8 cellular contexts compared by ENCODE assay signal in genomic region chr3:42539871-42540714, GRCh38. TPM values are rescaled to one million over a fixed set of nuclear protein-coding genes. Genes with fewer than 3 reads are reported as not detected.
DNase-seq lines count a peak whose midpoint lies in the region; ATAC-seq and TF ChIP-seq lines count a peak whose summit lies in the region.

No MANE protein-coding gene starts in this region.

- H3K27me3 Mint-ChIP-seq in brain: no peaks in the 10 kb centered on the region

- ATAC-seq in HG02885 (IDR thresholded peaks at IDR 0.05; ENCODE audit: poor library complexity, unreplicated experiment): peak; percentile 51
- ATAC-seq in left colon: peak; percentile 69
- no peak for ATAC-seq in HG03196 (IDR thresholded peaks at IDR 0.05; ENCODE audit: unreplicated experiment)

- H3K36me3 Mint-ChIP-seq in brain: no peaks in the 10 kb centered on the region

- H3K4me1 Mint-ChIP-seq in brain: no peaks in the 10 kb centered on the region

- no peak overlapping the region for H3K27ac Mint-ChIP-seq in brain

- DNase-seq in EL (peak; percentile 17), T-helper 22 cell (ENCODE audit: low read depth) (peak; percentile 33), left colon (peak; percentile 81), NCI-H1694 (lab: John Stamatoyannopoulos, UW) (no peak)
- DNase-seq in stimulated activated CD4-positive, alpha-beta T cell treated with anti-CD3 and anti-CD28 coated beads, TNF-alpha, amount 100 ng/mL, for 4 hours (ENCODE audit: low read depth in 3 of 3): peak in 2 of 3 experiments; percentile 28 to 45

- intact Hi-C loops in left colon (cut with DNase I, micrococcal nuclease): loop anchor here in 1 of 2 donors (10.0 kb wide), 1 partner anchor 305 kb away; no protein-coding TSS in a partner anchor

- peak; percentile 53 to 80 for TF ChIP-seq CTCF in brain (conservative IDR thresholded peaks at IDR 0.05)

- H3K9me3 Mint-ChIP-seq in brain: no peaks in the 10 kb centered on the region

- no peak overlapping the region for H3K4me3 Mint-ChIP-seq in brain

RNA-seq across cellular contexts. Expression of gene VIPR1, which starts 37.6 kb away (rescaled TPM):
- polyA plus RNA-seq in brain (ENCODE audit: insufficient read depth, low read depth, low replicate concordance): 6.2 TPM
- total RNA-seq in left colon: 100 to 1,000 TPM; 128 to 137 TPM

RNA-seq across cellular contexts. Expression of gene SEC22C, which starts 41.7 kb away (rescaled TPM):
- 57.3 TPM for polyA plus RNA-seq in brain (ENCODE audit: insufficient read depth, low read depth, low replicate concordance)
- total RNA-seq in left colon: 10 to 100 TPM; 11.4 to 15.2 TPM

RNA-seq across cellular contexts. Expression of gene SS18L2, which starts 50.6 kb away (rescaled TPM):
- polyA plus RNA-seq in brain (ENCODE audit: insufficient read depth, low read depth, low replicate concordance): 29.0 TPM
- 10 to 100 TPM; 19.0 to 20.5 TPM for total RNA-seq in left colon
